ENCODE assay signal across 2 cellular contexts in genomic region chr1:86487131-86487804, GRCh38.
A peak's percentile ranks its signal among the peaks of the same experiment; 100 is the strongest.
TF ChIP-seq lines count a peak whose summit lies in the region.

No MANE protein-coding gene starts in this region.

TF ChIP-seq in SK-N-SH, 30 proteins besides CTCF, POLR2A, EP300 and RAD21 (continued from another document):
- TF ChIP-seq REST (IDR thresholded peaks at IDR 0.05; ENCODE audit: low read depth, low read length), result no peak
- 0 out of 2 replicates have a peak, but pooled peaks have one; percentile 4 for TF ChIP-seq JUND (IDR thresholded peaks at IDR 0.05)
- TF ChIP-seq PBX3 (IDR thresholded peaks at IDR 0.05), result peak; percentile 51

TF ChIP-seq in GM23338, 12 proteins besides CTCF, POLR2A, EP300 and RAD21 (continued from another document):
- TF ChIP-seq, protein P1, sequence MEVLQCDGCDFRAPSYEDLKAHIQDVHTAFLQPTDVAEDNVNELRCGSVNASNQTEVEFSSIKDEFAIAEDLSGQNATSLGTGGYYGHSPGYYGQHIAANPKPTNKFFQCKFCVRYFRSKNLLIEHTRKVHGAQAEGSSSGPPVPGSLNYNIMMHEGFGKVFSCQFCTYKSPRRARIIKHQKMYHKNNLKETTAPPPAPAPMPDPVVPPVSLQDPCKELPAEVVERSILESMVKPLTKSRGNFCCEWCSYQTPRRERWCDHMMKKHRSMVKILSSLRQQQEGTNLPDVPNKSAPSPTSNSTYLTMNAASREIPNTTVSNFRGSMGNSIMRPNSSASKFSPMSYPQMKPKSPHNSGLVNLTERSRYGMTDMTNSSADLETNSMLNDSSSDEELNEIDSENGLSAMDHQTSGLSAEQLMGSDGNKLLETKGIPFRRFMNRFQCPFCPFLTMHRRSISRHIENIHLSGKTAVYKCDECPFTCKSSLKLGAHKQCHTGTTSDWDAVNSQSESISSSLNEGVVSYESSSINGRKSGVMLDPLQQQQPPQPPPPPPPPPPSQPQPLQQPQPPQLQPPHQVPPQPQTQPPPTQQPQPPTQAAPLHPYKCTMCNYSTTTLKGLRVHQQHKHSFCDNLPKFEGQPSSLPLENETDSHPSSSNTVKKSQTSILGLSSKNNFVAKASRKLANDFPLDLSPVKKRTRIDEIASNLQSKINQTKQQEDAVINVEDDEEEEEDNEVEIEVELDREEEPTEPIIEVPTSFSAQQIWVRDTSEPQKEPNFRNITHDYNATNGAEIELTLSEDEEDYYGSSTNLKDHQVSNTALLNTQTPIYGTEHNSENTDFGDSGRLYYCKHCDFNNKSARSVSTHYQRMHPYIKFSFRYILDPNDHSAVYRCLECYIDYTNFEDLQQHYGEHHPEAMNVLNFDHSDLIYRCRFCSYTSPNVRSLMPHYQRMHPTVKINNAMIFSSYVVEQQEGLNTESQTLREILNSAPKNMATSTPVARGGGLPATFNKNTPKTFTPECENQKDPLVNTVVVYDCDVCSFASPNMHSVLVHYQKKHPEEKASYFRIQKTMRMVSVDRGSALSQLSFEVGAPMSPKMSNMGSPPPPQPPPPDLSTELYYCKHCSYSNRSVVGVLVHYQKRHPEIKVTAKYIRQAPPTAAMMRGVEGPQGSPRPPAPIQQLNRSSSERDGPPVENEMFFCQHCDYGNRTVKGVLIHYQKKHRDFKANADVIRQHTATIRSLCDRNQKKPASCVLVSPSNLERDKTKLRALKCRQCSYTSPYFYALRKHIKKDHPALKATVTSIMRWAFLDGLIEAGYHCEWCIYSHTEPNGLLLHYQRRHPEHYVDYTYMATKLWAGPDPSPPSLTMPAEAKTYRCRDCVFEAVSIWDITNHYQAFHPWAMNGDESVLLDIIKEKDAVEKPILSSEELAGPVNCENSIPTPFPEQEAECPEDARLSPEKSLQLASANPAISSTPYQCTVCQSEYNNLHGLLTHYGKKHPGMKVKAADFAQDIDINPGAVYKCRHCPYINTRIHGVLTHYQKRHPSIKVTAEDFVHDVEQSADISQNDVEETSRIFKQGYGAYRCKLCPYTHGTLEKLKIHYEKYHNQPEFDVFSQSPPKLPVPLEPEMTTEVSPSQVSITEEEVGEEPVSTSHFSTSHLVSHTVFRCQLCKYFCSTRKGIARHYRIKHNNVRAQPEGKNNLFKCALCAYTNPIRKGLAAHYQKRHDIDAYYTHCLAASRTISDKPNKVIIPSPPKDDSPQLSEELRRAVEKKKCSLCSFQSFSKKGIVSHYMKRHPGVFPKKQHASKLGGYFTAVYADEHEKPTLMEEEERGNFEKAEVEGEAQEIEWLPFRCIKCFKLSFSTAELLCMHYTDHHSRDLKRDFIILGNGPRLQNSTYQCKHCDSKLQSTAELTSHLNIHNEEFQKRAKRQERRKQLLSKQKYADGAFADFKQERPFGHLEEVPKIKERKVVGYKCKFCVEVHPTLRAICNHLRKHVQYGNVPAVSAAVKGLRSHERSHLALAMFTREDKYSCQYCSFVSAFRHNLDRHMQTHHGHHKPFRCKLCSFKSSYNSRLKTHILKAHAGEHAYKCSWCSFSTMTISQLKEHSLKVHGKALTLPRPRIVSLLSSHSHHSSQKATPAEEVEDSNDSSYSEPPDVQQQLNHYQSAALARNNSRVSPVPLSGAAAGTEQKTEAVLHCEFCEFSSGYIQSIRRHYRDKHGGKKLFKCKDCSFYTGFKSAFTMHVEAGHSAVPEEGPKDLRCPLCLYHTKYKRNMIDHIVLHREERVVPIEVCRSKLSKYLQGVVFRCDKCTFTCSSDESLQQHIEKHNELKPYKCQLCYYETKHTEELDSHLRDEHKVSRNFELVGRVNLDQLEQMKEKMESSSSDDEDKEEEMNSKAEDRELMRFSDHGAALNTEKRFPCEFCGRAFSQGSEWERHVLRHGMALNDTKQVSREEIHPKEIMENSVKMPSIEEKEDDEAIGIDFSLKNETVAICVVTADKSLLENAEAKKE (CRISPR knock-in tag; IDR thresholded peaks at IDR 0.05), result no peak
- no peak for TF ChIP-seq JUNB (IDR thresholded peaks at IDR 0.05; ENCODE audit: unreplicated experiment)
- TF ChIP-seq STAT1 (IDR thresholded peaks at IDR 0.05; ENCODE audit: unreplicated experiment), result no peak
- TF ChIP-seq, protein P2, sequence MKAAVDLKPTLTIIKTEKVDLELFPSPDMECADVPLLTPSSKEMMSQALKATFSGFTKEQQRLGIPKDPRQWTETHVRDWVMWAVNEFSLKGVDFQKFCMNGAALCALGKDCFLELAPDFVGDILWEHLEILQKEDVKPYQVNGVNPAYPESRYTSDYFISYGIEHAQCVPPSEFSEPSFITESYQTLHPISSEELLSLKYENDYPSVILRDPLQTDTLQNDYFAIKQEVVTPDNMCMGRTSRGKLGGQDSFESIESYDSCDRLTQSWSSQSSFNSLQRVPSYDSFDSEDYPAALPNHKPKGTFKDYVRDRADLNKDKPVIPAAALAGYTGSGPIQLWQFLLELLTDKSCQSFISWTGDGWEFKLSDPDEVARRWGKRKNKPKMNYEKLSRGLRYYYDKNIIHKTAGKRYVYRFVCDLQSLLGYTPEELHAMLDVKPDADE (IDR thresholded peaks at IDR 0.05), result no peak
- TF ChIP-seq EZH2 (IDR thresholded peaks at IDR 0.05; ENCODE audit: low read depth, unreplicated experiment), result no peak
- no peak for TF ChIP-seq CREB1 (CRISPR knock-in tag; IDR thresholded peaks at IDR 0.05; ENCODE audit: low read depth)
- TF ChIP-seq ZNF114 (CRISPR knock-in tag; IDR thresholded peaks at IDR 0.05), result no peak
- no peak for TF ChIP-seq POLR2AphosphoS5 (IDR thresholded peaks at IDR 0.05; ENCODE audit: low read depth)
TF ChIP-seq in GM23338: peak in this region for 0.
